31 cellular contexts compared by ENCODE assay signal in the genomic region with DNA sequence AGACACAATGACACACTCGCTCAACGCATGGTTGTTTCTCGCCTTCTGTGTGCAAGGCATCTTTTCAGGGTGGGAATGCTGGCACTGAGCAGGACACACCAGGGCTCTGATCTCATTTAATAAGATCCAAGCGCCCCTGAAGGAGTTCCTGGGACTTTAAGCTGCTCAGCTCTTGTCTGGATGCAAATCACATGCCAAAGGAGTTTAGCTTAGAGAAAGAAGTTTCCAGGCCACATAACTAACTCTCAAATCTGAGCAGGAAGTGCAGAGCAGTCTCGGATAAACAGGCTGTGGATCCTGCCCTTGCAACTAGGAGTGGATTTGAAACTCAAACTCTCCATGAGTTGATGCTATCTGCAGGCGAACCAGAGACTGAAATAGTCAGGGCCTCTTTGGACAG. TPM values are rescaled to one million over a fixed set of nuclear protein-coding genes. Genes with fewer than 3 reads are reported as not detected.
DNase-seq lines count a peak whose midpoint lies in the region; ATAC-seq, FAIRE-seq and TF ChIP-seq lines count a peak whose summit lies in the region.
"Had no signal": no experiment of that assay in that cellular context is flagged by ENCODE, and none has a peak within 500 bp of the region (broad histone marks: within the 10 kb centered on the region; RNA-seq: fewer than 3 reads in every experiment).

No MANE protein-coding gene starts in this region.

- H3K4me3 ChIP-seq in right atrium auricular region (no peak overlapping the region), right cardiac atrium (ENCODE audit: low read length) (no peak overlapping the region), endodermal cell (ENCODE audit: low read length) (no peak overlapping the region), pancreas (no peak overlapping the region)
- H3K4me3 ChIP-seq: BLaER1 treated with 17β-estradiol and CSF1 and Interleukin-3, amounts not matched to agents 10 nM and 100 nM; GM12878; GM23338; HAP-1; SJSA1 had no signal

- no peaks in the 10 kb centered on the region for H3K9me3 ChIP-seq in right atrium auricular region
- peaks cover 2% of the 10 kb centered on the region for H3K9me3 ChIP-seq in right cardiac atrium (ENCODE audit: control insufficient read depth, low read length)
- H3K9me3 ChIP-seq in endodermal cell (ENCODE audit: control insufficient read depth, low read length) = no peaks in the 10 kb centered on the region
- H3K9me3 ChIP-seq in pancreas = no peaks in the 10 kb centered on the region
- H3K9me3 ChIP-seq in CD4-positive, alpha-beta T cell (ENCODE audit: control insufficient read depth, low read length) = no peaks in the 10 kb centered on the region
- H3K9me3 ChIP-seq: HAP-1, SJSA1 had no signal

- H3K4me1 Mint-ChIP-seq in endodermal cell = peaks cover 2% of the 10 kb centered on the region
- H3K4me1 Mint-ChIP-seq in CD4-positive, alpha-beta T cell (ENCODE audit: low read depth) = no peaks in the 10 kb centered on the region

- H3K27me3 Mint-ChIP-seq in endodermal cell (ENCODE audit: insufficient read depth) = no peaks in the 10 kb centered on the region
- peaks cover 10% of the 10 kb centered on the region for H3K27me3 Mint-ChIP-seq in CD4-positive, alpha-beta T cell

- peaks cover 5% of the 10 kb centered on the region for H3K9me3 Mint-ChIP-seq in endodermal cell
- no peaks in the 10 kb centered on the region for H3K9me3 Mint-ChIP-seq in CD4-positive, alpha-beta T cell
- H3K9me3 Mint-ChIP-seq: CD8-positive, alpha-beta T cell; GM23338; HFFc6 had no signal

- no peaks in the 10 kb centered on the region for H3K4me1 ChIP-seq in right atrium auricular region
- H3K4me1 ChIP-seq in right cardiac atrium (ENCODE audit: control insufficient read depth, insufficient read depth, low read length) = no peaks in the 10 kb centered on the region
- H3K4me1 ChIP-seq in endodermal cell (ENCODE audit: control insufficient read depth, insufficient read depth, low read length) = no peaks in the 10 kb centered on the region
- no peaks in the 10 kb centered on the region for H3K4me1 ChIP-seq in pancreas
- H3K4me1 ChIP-seq: HAP-1, SJSA1 had no signal

- H3K36me3 ChIP-seq in right atrium auricular region (no peaks in the 10 kb centered on the region), endodermal cell (ENCODE audit: control insufficient read depth, insufficient read depth, low read length) (no peaks in the 10 kb centered on the region), pancreas (no peaks in the 10 kb centered on the region)
- H3K36me3 ChIP-seq: HAP-1, SJSA1 had no signal

- TF ChIP-seq CTCF in right atrium auricular region (IDR thresholded peaks at IDR 0.05) (no peak), endodermal cell (conservative IDR thresholded peaks at IDR 0.05) (no peak), pancreas (IDR thresholded peaks at IDR 0.05) (no peak)
- no peak for TF ChIP-seq CTCF in CD4-positive, alpha-beta T cell (IDR thresholded peaks at IDR 0.05)

- ATAC-seq in right cardiac atrium (no peak), pancreas (peak; percentile 35 to 53 (median 40)), HG02588 (IDR thresholded peaks at IDR 0.05; ENCODE audit: unreplicated experiment) (no peak)
- no peak for ATAC-seq in CD4-positive, alpha-beta T cell (ENCODE audit: poor library complexity)
- ATAC-seq: CD8-positive, alpha-beta T cell; GM12878; GM23338 had no signal

- no peak for FAIRE-seq in pancreas (lab: Jason Lieb, UNC)
- FAIRE-seq: A204.1, GM12878 had no signal

- 73% methylated on average over 6 of the region's 6 CpGs for WGBS in right cardiac atrium
- 90 to 97% methylated on average over 6 of the region's 6 CpGs for WGBS in endodermal cell (ENCODE audit: insufficient coverage in 1 of 2, insufficient read length in 1 of 2), 2 experiments
- 70 to 72% methylated on average over 6 of the region's 6 CpGs for WGBS in pancreas, 2 donors

- DNase-seq in right atrium auricular region (ENCODE audit: low spot score) (peak; percentile 49), right cardiac atrium (no peak), endodermal cell (peak; percentile 22), pancreas (no peak), H4 (ENCODE audit: low spot score) (no peak), NOMO-1 treated with DMSO at 0.1 percent for 48 hours (lab: John Stamatoyannopoulos, UW; ENCODE audit: unreplicated experiment) (no peak)
- no peak for DNase-seq in CD4-positive, alpha-beta T cell
- DNase-seq: AML-193; CD8-positive, alpha-beta T cell; DMS 273 treated with DMSO at 0.1 percent for 48 hours; DMS79; EL; GDM1; HFFc6; NCI-H1092; NCI-H1417 treated with DMSO at 0.1 percent for 48 hours; NCI-H1694 treated with DMSO at 0.1 percent for 48 hours; NCI-H2081; NCI-H2227 treated with DMSO at 0.1 percent for 48 hours; NCI-H524; NCI-H748 treated with DMSO at 0.1 percent for 48 hours; Right ventricle myocardium superior; RPMI8226 had no signal

- intact Hi-C loops in right cardiac atrium (cut with DNase I) = no loop called here
- intact Hi-C loops in pancreas (cut with DNase I) = no loop called here
- intact Hi-C loops in CD4-positive, alpha-beta T cell (cut with DNase I, micrococcal nuclease) = no loop called here

- POLR2A ChIA-PET in CD4-positive, alpha-beta T cell (lab: Charles Lee) = no interaction called here

- no peaks in the 10 kb centered on the region for H3K36me3 Mint-ChIP-seq in endodermal cell (ENCODE audit: low read depth)
- no peaks in the 10 kb centered on the region for H3K36me3 Mint-ChIP-seq in CD4-positive, alpha-beta T cell (ENCODE audit: low read depth)

- peak overlapping the region; percentile 31 for H3K27ac Mint-ChIP-seq in endodermal cell
- no peak overlapping the region for H3K27ac Mint-ChIP-seq in CD4-positive, alpha-beta T cell
- H3K27ac Mint-ChIP-seq: CD8-positive, alpha-beta T cell; GM23338; HFFc6 had no signal

- H3K9ac ChIP-seq in endodermal cell (ENCODE audit: extremely low read depth, low read length, poor library complexity, severe bottlenecking) = no peak overlapping the region
- H3K9ac ChIP-seq: BLaER1 treated with 17β-estradiol and CSF1 and Interleukin-3, amounts not matched to agents 10 nM and 100 nM had no signal

- H3K27me3 ChIP-seq in right atrium auricular region (no peaks in the 10 kb centered on the region), right cardiac atrium (ENCODE audit: control insufficient read depth, insufficient read depth) (no peaks in the 10 kb centered on the region), endodermal cell (ENCODE audit: control insufficient read depth, insufficient read depth, low read length, poor library complexity, severe bottlenecking) (no peaks in the 10 kb centered on the region), pancreas (no peaks in the 10 kb centered on the region)
- no peaks in the 10 kb centered on the region for H3K27me3 ChIP-seq in CD4-positive, alpha-beta T cell (ENCODE audit: control insufficient read depth, insufficient read depth, low read length)
- H3K27me3 ChIP-seq: BLaER1 treated with 17β-estradiol and CSF1 and Interleukin-3, amounts not matched to agents 10 nM and 100 nM; SJSA1 had no signal

- no peak overlapping the region for H3K27ac ChIP-seq in right atrium auricular region
- no peak overlapping the region for H3K27ac ChIP-seq in right cardiac atrium (ENCODE audit: low read length)
- H3K27ac ChIP-seq in endodermal cell (ENCODE audit: low read depth, low read length) = no peak overlapping the region
- peak overlapping the region; percentile 28 to 53 (median 43) for H3K27ac ChIP-seq in pancreas
- H3K27ac ChIP-seq in CD4-positive, alpha-beta T cell (ENCODE audit: low read depth, low read length) = no peak overlapping the region
- H3K27ac ChIP-seq: BLaER1 treated with 17β-estradiol and CSF1 and Interleukin-3, amounts not matched to agents 10 nM and 100 nM; HL-60; SJSA1 had no signal

- H3K4me3 Mint-ChIP-seq in endodermal cell = no peak overlapping the region
- H3K4me3 Mint-ChIP-seq in CD4-positive, alpha-beta T cell = no peak overlapping the region
- H3K4me3 Mint-ChIP-seq: CD8-positive, alpha-beta T cell; GM23338; HFFc6 had no signal

- CTCF ChIA-PET in CD4-positive, alpha-beta T cell (lab: Charles Lee) = no interaction called here

RNA-seq across cellular contexts. Expression of a gene that starts 38.2 kb away (rescaled TPM):
- total RNA-seq in right atrium auricular region = 10 to 100 TPM; 43.5 to 77.2 TPM
- 10 to 100 TPM; 18.9 to 43.9 (median 24.1) TPM for total RNA-seq in right cardiac atrium
- polyA plus RNA-seq in right cardiac atrium = 23.7 TPM
- total RNA-seq in endodermal cell = 1 to 10 TPM; 3.3 to 4.6 TPM
- 8.0 TPM for polyA plus RNA-seq in endodermal cell (2013, experiment 1 of 2)
- polyA plus RNA-seq in endodermal cell (2013, experiment 2 of 2) = 9.8 TPM
- 10 to 100 TPM in 3 of 6 donors, 1 to 10 TPM in 3; 5.2 to 18.4 (median 9.6) TPM for total RNA-seq in pancreas
- 10 to 100 TPM; 13.7 to 19.7 TPM for polyA plus RNA-seq in pancreas
- 13.7 and 21.3 TPM in 2 replicates for total RNA-seq in H4 (2014; rRNA removed; shearing (Covaris generic))
- under 1 TPM; 0.17 to 0.27 TPM for total RNA-seq in CD4-positive, alpha-beta T cell

Comparison
In these comparisons a context has a peak if more than half of its experiments do, and no peak if none do; other contexts are left out.
1. DNase-seq: peak in right atrium auricular region (single experiment) and endodermal cell (single experiment); none in right cardiac atrium (0 of 3), pancreas (0 of 6), H4 (single experiment), CD4-positive, alpha-beta T cell (0 of 10) and NOMO-1 treated with DMSO at 0.1 percent for 48 hours (single experiment).
2. H3K27ac ChIP-seq: peak in pancreas (4 of 4); none in right atrium auricular region (0 of 2), right cardiac atrium (single experiment), endodermal cell (single experiment) and CD4-positive, alpha-beta T cell (single experiment).
3. ATAC-seq: peak in pancreas (4 of 4); none in right cardiac atrium (0 of 2), HG02588 (single experiment) and CD4-positive, alpha-beta T cell (single experiment).